8 cellular contexts compared by ENCODE assay signal in genomic region chr2:65437392-65438135, GRCh38. TPM values are rescaled to one million over a fixed set of nuclear protein-coding genes. Genes with fewer than 3 reads are reported as not detected.
DNase-seq lines count a peak whose midpoint lies in the region; ATAC-seq, FAIRE-seq and TF ChIP-seq lines count a peak whose summit lies in the region.

No MANE protein-coding gene starts in this region.

- no peak overlapping the region for H3K4ac ChIP-seq in neuronal stem cell (ENCODE audit: low read length)

- H2BK12ac ChIP-seq in neuronal stem cell (ENCODE audit: low read length), result no peak overlapping the region

- FAIRE-seq in GM12891 (lab: Jason Lieb, UNC), result no peak

- H3K9ac ChIP-seq in BLaER1 treated with 17β-estradiol and CSF1 and Interleukin-3, amounts not matched to agents 10 nM and 100 nM, result peak overlapping the region in 10 of 11 experiments; percentile 81 to 95 (median 88); a peak in 20 of 22 replicates
- H3K9ac ChIP-seq in neuronal stem cell (ENCODE audit: low read depth, low read length, poor library complexity), result no peak overlapping the region

- peak overlapping the region in 8 of 10 experiments; percentile 61 to 79 (median 67); a peak in 14 of 20 replicates for H3K4me3 ChIP-seq in BLaER1 treated with 17β-estradiol and CSF1 and Interleukin-3, amounts not matched to agents 10 nM and 100 nM
- peak overlapping the region; percentile 83 for H3K4me3 ChIP-seq in PC-9
- H3K4me3 ChIP-seq in neuronal stem cell (ENCODE audit: low read length in 2 of 2), result peak overlapping the region in 1 of 2 donors; percentile 73

- BruUV-seq in PC-9 (replicated peaks; lab: Mats Ljungman, UMichigan), result no TSS peak

- H2AK5ac ChIP-seq in neuronal stem cell (ENCODE audit: low read depth, low read length), result no peak overlapping the region

- H3K27me3 ChIP-seq in BLaER1 treated with 17β-estradiol and CSF1 and Interleukin-3, amounts not matched to agents 10 nM and 100 nM, result no peaks in the 10 kb centered on the region
- H3K27me3 ChIP-seq in PC-9 (ENCODE audit: insufficient read depth, low read depth) (no peaks in the 10 kb centered on the region), neuronal stem cell (ENCODE audit: control insufficient read depth in 3 of 3, insufficient read depth in 3 of 3, low read depth in 1 of 3, low read length in 3 of 3) (peaks cover 0 to 3% (median 0%) of the 10 kb centered on the region in 3 experiments)

- peak in 1 of 2 experiments; percentile 31 for DNase-seq in PC-9
- no peak for DNase-seq in epithelial cell of prostate (ENCODE audit: low read depth, low spot score)
- peak; percentile 84 for DNase-seq in neuronal stem cell (ENCODE audit: low spot score)
- DNase-seq in GOT3 (lab: John Stamatoyannopoulos, UW), result no peak
- no peak for DNase-seq in stimulated activated naive CD4-positive, alpha-beta T cell treated with Interleukin-2 at 50 U/mL for 16 hours (lab: John Stamatoyannopoulos, UW)
- DNase-seq in GM12891 (ENCODE audit: insufficient read length, low spot score), result no peak

- no peak for ATAC-seq in GM19023 (IDR thresholded peaks at IDR 0.05; ENCODE audit: unreplicated experiment)

- WGBS in neuronal stem cell (ENCODE audit: extremely low coverage in 2 of 2, insufficient read length in 2 of 2, insufficient replicate concordance in 1 of 2), 2 donors, result no CpG with 5 or more reads among the region's 9 CpGs

- H4K8ac ChIP-seq in neuronal stem cell (ENCODE audit: low read depth, low read length), result no peak overlapping the region

- CTCF ChIA-PET in PC-9 (lab: Charles Lee), result interaction anchor here (0.5 to 0.6 kb wide), 2 partner anchors 51 to 54 kb away, joined by 3 to 4 read pairs; no protein-coding TSS in a partner anchor

- no peak overlapping the region for H2BK120ac ChIP-seq in neuronal stem cell (ENCODE audit: low read depth, low read length)

- H3F3A ChIP-seq in PC-9 (ENCODE audit: insufficient read depth, low read depth), result peaks cover 45% of the 10 kb centered on the region

- peak overlapping the region; percentile 76 to 93 (median 88); a peak in 21 of 22 replicates for H3K4me2 ChIP-seq in BLaER1 treated with 17β-estradiol and CSF1 and Interleukin-3, amounts not matched to agents 10 nM and 100 nM
- H3K4me2 ChIP-seq in PC-9, result peak overlapping the region; percentile 88
- H3K4me2 ChIP-seq in neuronal stem cell (ENCODE audit: insufficient read depth, low read length, poor library complexity, severe bottlenecking), result no peak overlapping the region

- no peak overlapping the region for H3K14ac ChIP-seq in neuronal stem cell (ENCODE audit: low read length)

- no peak overlapping the region for H2BK5ac ChIP-seq in neuronal stem cell (ENCODE audit: low read length)

- H3K4me1 ChIP-seq in BLaER1 treated with 17β-estradiol and CSF1 and Interleukin-3, amounts not matched to agents 10 nM and 100 nM, result peaks cover 24 to 48% (median 44%) of the 10 kb centered on the region in 10 experiments
- H3K4me1 ChIP-seq in PC-9 (replicated peaks; ENCODE audit: insufficient read depth) (peaks cover 50% of the 10 kb centered on the region), neuronal stem cell (ENCODE audit: control insufficient read depth in 2 of 2, insufficient read depth in 1 of 2, low read depth in 1 of 2, low read length in 2 of 2) (peaks cover 18 to 30% of the 10 kb centered on the region in 2 donors)

- no peaks in the 10 kb centered on the region for H3K9me2 ChIP-seq in PC-9 (ENCODE audit: insufficient read depth)

- POLR2A ChIA-PET in PC-9 (lab: Charles Lee; ENCODE audit: unreplicated experiment), result interaction anchor here (0.7 to 0.9 kb wide), 2 partner anchors 17 to 118 kb away, joined by 3 to 4 read pairs; no protein-coding TSS in a partner anchor

- H2BK15ac ChIP-seq in neuronal stem cell (ENCODE audit: low read length), result no peak overlapping the region

- TF ChIP-seq POLR2A in GM12891 (IDR thresholded peaks at IDR 0.05; ENCODE audit: low read depth, low read length), result no peak

- H3K79me1 ChIP-seq in neuronal stem cell (ENCODE audit: low read depth, low read length), result no peaks in the 10 kb centered on the region

- no peak overlapping the region for H4K91ac ChIP-seq in neuronal stem cell (ENCODE audit: low read depth, low read length, poor library complexity)

- H3K79me2 ChIP-seq in PC-9 (ENCODE audit: low read depth), result peaks cover 14% of the 10 kb centered on the region

- intact Hi-C loops in PC-9 (cut with micrococcal nuclease; ENCODE audit: unreplicated experiment), result loop anchor here (5.0 kb wide), 1 partner anchor 130 kb away; no protein-coding TSS in a partner anchor

- peak overlapping the region in 10 of 11 experiments; percentile 85 to 97 (median 92); a peak in 21 of 22 replicates for H3K27ac ChIP-seq in BLaER1 treated with 17β-estradiol and CSF1 and Interleukin-3, amounts not matched to agents 10 nM and 100 nM
- peak overlapping the region; percentile 81 for H3K27ac ChIP-seq in PC-9
- H3K27ac ChIP-seq in epithelial cell of prostate, result peak overlapping the region; percentile 98
- peak overlapping the region; percentile 83 for H3K27ac ChIP-seq in neuronal stem cell (replicated peaks; ENCODE audit: low read length)

- TF ChIP-seq CTCF in PC-9 (conservative IDR thresholded peaks at IDR 0.05), result no peak

- H4K20me1 ChIP-seq in BLaER1 treated with 17β-estradiol and CSF1 and Interleukin-3, amounts not matched to agents 10 nM and 100 nM, result no peaks in the 10 kb centered on the region
- H4K20me1 ChIP-seq in PC-9 (ENCODE audit: insufficient read depth), result no peaks in the 10 kb centered on the region

- H2AFZ ChIP-seq in PC-9 (peak overlapping the region; percentile 82; the same call in 1 of the 2 replicates), neuronal stem cell (ENCODE audit: low read length) (no peak overlapping the region)

- H3K36me3 ChIP-seq in BLaER1 treated with 17β-estradiol and CSF1 and Interleukin-3, amounts not matched to agents 10 nM and 100 nM, result no peaks in the 10 kb centered on the region
- no peaks in the 10 kb centered on the region for H3K36me3 ChIP-seq in PC-9 (ENCODE audit: low read depth)
- H3K36me3 ChIP-seq in neuronal stem cell (replicated peaks in 1 of 2; ENCODE audit: control insufficient read depth in 2 of 2, insufficient read depth in 2 of 2, low read length in 2 of 2), result no peaks in the 10 kb centered on the region

- no peak overlapping the region for H3K23ac ChIP-seq in neuronal stem cell (ENCODE audit: low read depth, low read length, poor library complexity)

- H3K18ac ChIP-seq in neuronal stem cell (ENCODE audit: low read length), result no peak overlapping the region

- H3K9me3 ChIP-seq in BLaER1 treated with 17β-estradiol and CSF1 and Interleukin-3, amounts not matched to agents 10 nM and 100 nM (replicated peaks in 1 of 11), result no peaks in the 10 kb centered on the region
- no peaks in the 10 kb centered on the region for H3K9me3 ChIP-seq in PC-9 (ENCODE audit: insufficient read depth, low read depth)
- H3K9me3 ChIP-seq in neuronal stem cell (replicated peaks in 1 of 2; ENCODE audit: control insufficient read depth in 2 of 2, insufficient read depth in 1 of 2, low read depth in 1 of 2, low read length in 2 of 2), result peaks cover 0 to 2% of the 10 kb centered on the region in 2 donors

TF ChIP-seq in GM12891, 5 proteins besides CTCF, POLR2A, EP300 and RAD21:
- no peak for TF ChIP-seq SPI1 (IDR thresholded peaks at IDR 0.05; ENCODE audit: low read depth, low read length)
- TF ChIP-seq POU2F2 (IDR thresholded peaks at IDR 0.05; ENCODE audit: low read depth, low read length), result no peak
- TF ChIP-seq POLR2AphosphoS5 (IDR thresholded peaks at IDR 0.05; ENCODE audit: low read depth, low read length), result no peak
- no peak for TF ChIP-seq PAX5 (IDR thresholded peaks at IDR 0.05; ENCODE audit: insufficient read depth, low read length, severe bottlenecking)
- no peak for TF ChIP-seq TAF1 (IDR thresholded peaks at IDR 0.05; ENCODE audit: low read depth, low read length)

RNA-seq across cellular contexts. Expression of gene SPRED2, which starts 5.2 kb away (rescaled TPM):
- 33.5 and 33.6 TPM in 2 replicates for total RNA-seq in PC-9 (2021)
- 27.8 TPM for polyA plus RNA-seq in neuronal stem cell (2013, experiment 1 of 2)
- polyA plus RNA-seq in neuronal stem cell (2013, experiment 2 of 2), result 28.2 TPM
- 5.3 TPM for polyA plus RNA-seq in GM12891 (2012; ENCODE audit: low read depth, missing spikeins)
